In the genomic region with DNA sequence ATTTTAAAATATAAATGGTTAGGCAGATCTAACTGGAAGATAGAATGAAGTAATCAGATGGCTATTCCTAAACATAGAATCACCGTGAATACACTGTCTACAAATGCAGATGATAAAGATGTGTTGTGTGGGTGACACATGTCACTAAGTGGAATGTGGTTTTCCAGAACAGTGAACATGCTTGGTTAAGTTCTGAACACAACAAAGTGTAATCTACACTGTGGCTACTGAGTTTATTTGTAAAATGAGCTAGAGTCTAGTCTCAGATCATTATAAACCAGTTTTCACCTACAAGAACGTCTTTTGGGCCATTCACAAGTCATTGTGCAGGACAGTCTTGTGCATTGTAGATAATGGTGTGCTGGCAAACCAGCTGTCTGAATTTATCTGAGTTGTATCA, we compare ENCODE assay signal across 10 cellular contexts. TPM values are rescaled to one million over a fixed set of nuclear protein-coding genes. Genes with fewer than 3 reads are reported as not detected.
DNase-seq lines count a peak whose midpoint lies in the region; ATAC-seq lines count a peak whose summit lies in the region.
"Had no signal": no experiment of that assay in that cellular context is flagged by ENCODE, and none has a peak within 500 bp of the region (broad histone marks: within the 10 kb centered on the region; RNA-seq: fewer than 3 reads in every experiment).

No MANE protein-coding gene starts in this region.

- H3K27me3 ChIP-seq in thymus (ENCODE audit: control insufficient read depth, insufficient read depth) = no peaks in the 10 kb centered on the region
- H3K27me3 ChIP-seq in mesenchymal stem cell (ENCODE audit: control insufficient read depth in 1 of 2, insufficient read depth in 1 of 2, low read length in 2 of 2) = no peaks in the 10 kb centered on the region

- no peak overlapping the region for H4K91ac ChIP-seq in mesenchymal stem cell (ENCODE audit: low read length)

- H3K9ac ChIP-seq in mesenchymal stem cell (ENCODE audit: low read length) = no peak overlapping the region

- no peak overlapping the region for H3K23ac ChIP-seq in mesenchymal stem cell (ENCODE audit: low read length in 2 of 2)

- no peaks in the 10 kb centered on the region for H3K9me3 Mint-ChIP-seq in activated T-cell treated with anti-CD3 and anti-CD28 coated beads, Interleukin-2, amount 50 U/mL, for 24 hours
- H3K9me3 Mint-ChIP-seq in central memory CD8-positive, alpha-beta T cell = no peaks in the 10 kb centered on the region

- H2AFZ ChIP-seq in mesenchymal stem cell (ENCODE audit: low read depth, low read length) = no peak overlapping the region

- no peak overlapping the region for H2AK5ac ChIP-seq in mesenchymal stem cell (ENCODE audit: low read length, severe bottlenecking)

- H3K4me1 ChIP-seq in thymus (ENCODE audit: control insufficient read depth, insufficient read depth, low read length) (peaks cover 44% of the 10 kb centered on the region), mesenchymal stem cell (ENCODE audit: control insufficient read depth, insufficient read depth, low read depth, low read length) (peaks cover 6% of the 10 kb centered on the region)

- peak overlapping the region; percentile 94 for H3K27ac Mint-ChIP-seq in activated T-cell treated with anti-CD3 and anti-CD28 coated beads, Interleukin-2, amount 50 U/mL, for 24 hours
- H3K27ac Mint-ChIP-seq in central memory CD8-positive, alpha-beta T cell (ENCODE audit: low read depth) = peak overlapping the region; percentile 95

- no peak overlapping the region for H3K4ac ChIP-seq in mesenchymal stem cell (ENCODE audit: low read depth in 1 of 2, low read length in 2 of 2)

- peak overlapping the region; percentile 62 for H3K4me3 Mint-ChIP-seq in activated T-cell treated with anti-CD3 and anti-CD28 coated beads, Interleukin-2, amount 50 U/mL, for 24 hours
- peak overlapping the region; percentile 81 for H3K4me3 Mint-ChIP-seq in central memory CD8-positive, alpha-beta T cell

- H3K4me2 ChIP-seq in mesenchymal stem cell (ENCODE audit: low read length, poor library complexity, severe bottlenecking) = no peak overlapping the region

- H3K14ac ChIP-seq in mesenchymal stem cell (ENCODE audit: low read length in 2 of 2) = no peak overlapping the region

- H3K18ac ChIP-seq in mesenchymal stem cell (ENCODE audit: low read depth in 1 of 2, low read length in 2 of 2) = no peak overlapping the region

- peak; percentile 71 for ATAC-seq in HG03565 (IDR thresholded peaks at IDR 0.05; ENCODE audit: unreplicated experiment)
- peak; percentile 31 for ATAC-seq in central memory CD8-positive, alpha-beta T cell (replicated peaks; ENCODE audit: extremely low read depth, poor library complexity, severe bottlenecking)

- no peak overlapping the region for H2BK5ac ChIP-seq in mesenchymal stem cell (ENCODE audit: low read depth, low read length, poor library complexity, severe bottlenecking)

- peaks cover 96% of the 10 kb centered on the region for H3K4me1 Mint-ChIP-seq in activated T-cell treated with anti-CD3 and anti-CD28 coated beads, Interleukin-2, amount 50 U/mL, for 24 hours (ENCODE audit: low read depth)
- H3K4me1 Mint-ChIP-seq in central memory CD8-positive, alpha-beta T cell = peaks cover 96% of the 10 kb centered on the region

- peaks cover 1% of the 10 kb centered on the region for H3K79me1 ChIP-seq in mesenchymal stem cell (replicated peaks; ENCODE audit: low read length, poor library complexity, severe bottlenecking)

- peaks cover 3% of the 10 kb centered on the region for H3K36me3 ChIP-seq in thymus (ENCODE audit: control insufficient read depth, insufficient read depth)
- H3K36me3 ChIP-seq in mesenchymal stem cell (ENCODE audit: control insufficient read depth in 1 of 2, insufficient read depth in 2 of 2, low read depth in 1 of 2, low read length in 2 of 2) = peaks cover 4 to 43% of the 10 kb centered on the region in 2 experiments

- no peak overlapping the region for H3K4me3 ChIP-seq in thymus (ENCODE audit: low read length)
- H3K4me3 ChIP-seq in mesenchymal stem cell (ENCODE audit: insufficient read depth in 1 of 2, low read depth in 1 of 2, low read length in 2 of 2) = no peak overlapping the region

- no peak overlapping the region for H2BK12ac ChIP-seq in mesenchymal stem cell (ENCODE audit: low read length in 2 of 2)

- no peak overlapping the region for H2BK15ac ChIP-seq in mesenchymal stem cell (ENCODE audit: low read depth, poor library complexity, severe bottlenecking)

- WGBS in thymus = 13% methylated on average over 2 of the region's 2 CpGs
- 100% methylated on average over 1 of the region's 2 CpGs for WGBS in mesenchymal stem cell

- no peak for DNase-seq in activated T-cell treated with anti-CD3 and anti-CD28 coated beads, Interleukin-2, amount 50 U/mL, for 24 hours
- DNase-seq in activated T-cell treated with anti-CD3 and anti-CD28 coated beads, Interleukin-2, amount 50 U/mL, for 48 hours = no peak
- DNase-seq in central memory CD8-positive, alpha-beta T cell (ENCODE audit: low spot score in 2 of 2) = no peak
- DNase-seq in mesenchymal stem cell (no peak), NCI-H748 treated with DMSO at 0.1 percent for 48 hours (lab: John Stamatoyannopoulos, UW) (no peak), NCI-H146 (lab: John Stamatoyannopoulos, UW) (no peak)
- DNase-seq: HCEC 1CT, kidney had no signal

- peak overlapping the region; percentile 95 for H3K27ac ChIP-seq in thymus (ENCODE audit: low read depth)
- no peak overlapping the region for H3K27ac ChIP-seq in mesenchymal stem cell (ENCODE audit: low read length, poor library complexity, severe bottlenecking)

- no peak overlapping the region for H2BK120ac ChIP-seq in mesenchymal stem cell (ENCODE audit: low read depth, low read length)

- H4K8ac ChIP-seq in mesenchymal stem cell (ENCODE audit: low read length) = no peak overlapping the region

- H3K36me3 Mint-ChIP-seq in activated T-cell treated with anti-CD3 and anti-CD28 coated beads, Interleukin-2, amount 50 U/mL, for 24 hours (ENCODE audit: low read depth) = peaks cover 89% of the 10 kb centered on the region
- H3K36me3 Mint-ChIP-seq in central memory CD8-positive, alpha-beta T cell (ENCODE audit: insufficient read depth) = peaks cover 63% of the 10 kb centered on the region

- H3K9me3 ChIP-seq in thymus (ENCODE audit: control insufficient read depth) (no peaks in the 10 kb centered on the region), mesenchymal stem cell (ENCODE audit: control insufficient read depth, low read length) (peaks cover 6% of the 10 kb centered on the region)

- no peaks in the 10 kb centered on the region for H3K27me3 Mint-ChIP-seq in activated T-cell treated with anti-CD3 and anti-CD28 coated beads, Interleukin-2, amount 50 U/mL, for 24 hours
- H3K27me3 Mint-ChIP-seq in central memory CD8-positive, alpha-beta T cell = no peaks in the 10 kb centered on the region

RNA-seq across cellular contexts. Expression of a gene that starts 35.3 kb away (rescaled TPM):
- polyA plus RNA-seq in thymus = 34.4 TPM
- 4.5 TPM for polyA plus RNA-seq in mesenchymal stem cell (2013, experiment 1 of 2)
- 3.8 TPM for polyA plus RNA-seq in mesenchymal stem cell (2013, experiment 2 of 2)

RNA-seq across cellular contexts. Expression of a gene that starts 35.5 kb away (rescaled TPM):
- polyA plus RNA-seq in thymus = 21.2 TPM
- polyA plus RNA-seq in mesenchymal stem cell (2013, experiment 1 of 2) = 38.5 TPM
- 40.8 TPM for polyA plus RNA-seq in mesenchymal stem cell (2013, experiment 2 of 2)
